In genomic region chr14:50533314-50533705, GRCh38 we compare ENCODE assay signal across 8 cellular contexts. TPM values are rescaled to one million over a fixed set of nuclear protein-coding genes. Genes with fewer than 3 reads are reported as not detected.
DNase-seq lines count a peak whose midpoint lies in the region; ATAC-seq, FAIRE-seq and TF ChIP-seq lines count a peak whose summit lies in the region.

No MANE protein-coding gene starts in this region.

- 48% methylated on average over 4 of the region's 4 CpGs for WGBS in esophagus muscularis mucosa
- WGBS in small intestine, 3 donors, result 5 to 30% (median 22%) methylated on average over 4 of the region's 4 CpGs

- DNase-seq in NOMO-1 (lab: John Stamatoyannopoulos, UW; ENCODE audit: unreplicated experiment in 2 of 2) (peak; percentile 76 to 95), esophagus muscularis mucosa (ENCODE audit: extremely low spot score) (no peak), small intestine (no peak), iPS-NIHi11 (ENCODE audit: low spot score) (no peak), DMS 273 (lab: John Stamatoyannopoulos, UW; ENCODE audit: unreplicated experiment) (no peak), dermis blood vessel endothelial cell (no peak)

- H3K4me1 ChIP-seq in esophagus muscularis mucosa (peaks cover 12 to 42% (median 39%) of the 10 kb centered on the region in 4 donors), small intestine (ENCODE audit: control insufficient read depth in 2 of 2, insufficient read depth in 1 of 2, low read depth in 1 of 2, low read length in 1 of 2) (peaks cover 0 to 4% of the 10 kb centered on the region in 2 donors)

- H3K36me3 ChIP-seq in esophagus muscularis mucosa, result no peaks in the 10 kb centered on the region
- no peaks in the 10 kb centered on the region for H3K36me3 ChIP-seq in small intestine (ENCODE audit: control insufficient read depth in 2 of 2, insufficient read depth in 2 of 2, low read length in 2 of 2)

- no peak for FAIRE-seq in small intestine (lab: Jason Lieb, UNC)

- H3K27ac ChIP-seq in esophagus muscularis mucosa (replicated peaks in 1 of 4), result peak overlapping the region in 3 of 4 donors; percentile 97 to 98 (median 97)
- H3K27ac ChIP-seq in small intestine (ENCODE audit: low read depth in 1 of 2, low read length in 1 of 2), result peak overlapping the region; percentile 86 to 95

- ATAC-seq in GM19043 (IDR thresholded peaks at IDR 0.05; ENCODE audit: low read depth, unreplicated experiment) (peak; percentile 13), HG02623 (IDR thresholded peaks at IDR 0.05; ENCODE audit: unreplicated experiment) (no peak)

- intact Hi-C loops in esophagus muscularis mucosa (cut with DNase I), result loop anchor here (2.0 to 10.0 kb wide), 3 partner anchors 136 to 419 kb away; partner anchors contain the start of genes CDKL1, DMAC2L, L2HGDH and VCPKMT

- TF ChIP-seq EP300 in esophagus muscularis mucosa (IDR thresholded peaks at IDR 0.05), result no peak

- TF ChIP-seq POLR2A in esophagus muscularis mucosa (IDR thresholded peaks at IDR 0.05; ENCODE audit: low read depth), result no peak

- H3K4me3 ChIP-seq in esophagus muscularis mucosa (peak overlapping the region; percentile 87 to 96 (median 92)), small intestine (ENCODE audit: low read depth in 1 of 2, low read length in 2 of 2) (peak overlapping the region in 1 of 2 donors; percentile 95)

- H3K9me3 ChIP-seq in esophagus muscularis mucosa (no peaks in the 10 kb centered on the region), small intestine (ENCODE audit: control insufficient read depth, low read depth) (no peaks in the 10 kb centered on the region)

- TF ChIP-seq CTCF in esophagus muscularis mucosa (IDR thresholded peaks at IDR 0.05), result no peak

- H3K27me3 ChIP-seq in esophagus muscularis mucosa (no peaks in the 10 kb centered on the region), small intestine (ENCODE audit: control insufficient read depth in 2 of 2, insufficient read depth in 2 of 2, low read length in 2 of 2) (no peaks in the 10 kb centered on the region)

RNA-seq across cellular contexts. Expression of gene MAP4K5, which starts 0.9 kb away (rescaled TPM):
- total RNA-seq in esophagus muscularis mucosa (100 to 1,000 TPM in 1 of 4 donors, 10 to 100 TPM in 3; 84.4 to 108 (median 91.2) TPM), dermis blood vessel endothelial cell (51.8 and 100 TPM in 2 replicates)
- polyA plus RNA-seq in small intestine, result 10 to 100 TPM; 11.1 to 17.0 (median 13.0) TPM

RNA-seq across cellular contexts. Expression of gene ATL1, which starts 26.6 kb away (rescaled TPM):
- 10 to 100 TPM; 13.6 to 27.9 (median 18.6) TPM for total RNA-seq in esophagus muscularis mucosa
- polyA plus RNA-seq in small intestine, result 1 to 10 TPM; 2.4 to 6.6 (median 6.3) TPM
- total RNA-seq in dermis blood vessel endothelial cell, result 1.9 and 2.6 TPM in 2 replicates

Comparison
In these comparisons a context has a peak if more than half of its experiments do, and no peak if none do; other contexts are left out.
1. DNase-seq: peak in NOMO-1 (2 of 2); none in esophagus muscularis mucosa (single experiment), small intestine (single experiment), iPS-NIHi11 (single experiment), DMS 273 (single experiment) and dermis blood vessel endothelial cell (single experiment).